In genomic region chr22:43923631-43924548, GRCh38 we compare ENCODE assay signal across 8 cellular contexts. TPM values are rescaled to one million over a fixed set of nuclear protein-coding genes. Genes with fewer than 3 reads are reported as not detected.
DNase-seq lines count a peak whose midpoint lies in the region; ATAC-seq and TF ChIP-seq lines count a peak whose summit lies in the region.

A gene with protein sequence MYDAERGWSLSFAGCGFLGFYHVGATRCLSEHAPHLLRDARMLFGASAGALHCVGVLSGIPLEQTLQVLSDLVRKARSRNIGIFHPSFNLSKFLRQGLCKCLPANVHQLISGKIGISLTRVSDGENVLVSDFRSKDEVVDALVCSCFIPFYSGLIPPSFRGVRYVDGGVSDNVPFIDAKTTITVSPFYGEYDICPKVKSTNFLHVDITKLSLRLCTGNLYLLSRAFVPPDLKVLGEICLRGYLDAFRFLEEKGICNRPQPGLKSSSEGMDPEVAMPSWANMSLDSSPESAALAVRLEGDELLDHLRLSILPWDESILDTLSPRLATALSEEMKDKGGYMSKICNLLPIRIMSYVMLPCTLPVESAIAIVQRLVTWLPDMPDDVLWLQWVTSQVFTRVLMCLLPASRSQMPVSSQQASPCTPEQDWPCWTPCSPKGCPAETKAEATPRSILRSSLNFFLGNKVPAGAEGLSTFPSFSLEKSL (plus strand): TSS chr22:43923805. CDS start chr22:43923912, 107 bp downstream.

- H3K27ac Mint-ChIP-seq in natural killer cell, result peak within 1 kb of the TSS in 1 of 2 donors; percentile 63

- H3K27ac ChIP-seq in RWPE1, result peak within 1 kb of the TSS; percentile 86

- intact Hi-C loops in natural killer cell (cut with micrococcal nuclease), result no loop called here

- no peaks in the 10 kb centered on the region for H3K9me3 Mint-ChIP-seq in natural killer cell

- H3K36me3 Mint-ChIP-seq in natural killer cell, result no peaks in the 10 kb centered on the region

- peak within 1 kb of the TSS; percentile 74 for H3K4me3 ChIP-seq in fibroblast of pulmonary artery (replicated peaks; ENCODE audit: low read depth, low read length)

- peaks cover 5 to 14% of the 10 kb centered on the region in 2 donors for H3K4me1 Mint-ChIP-seq in natural killer cell

- H3K4me3 Mint-ChIP-seq in natural killer cell, result peak within 1 kb of the TSS; percentile 88

- POLR2A ChIA-PET in RWPE1 (lab: Yijun Ruan, JAX; ENCODE audit: low non-redundant PET), result no interaction called here

- CTCF ChIA-PET in RWPE1 (lab: Yijun Ruan, JAX), result interaction anchor here (0.6 kb wide), 1 partner anchor 774 kb away, joined by 3 read pairs; no protein-coding TSS in a partner anchor

- no peak for TF ChIP-seq EP300 in Ishikawa (IDR thresholded peaks at IDR 0.05; ENCODE audit: borderline replicate concordance)

- ATAC-seq in natural killer cell (peak; percentile 92 to 96 (median 96)), HG03039 (IDR thresholded peaks at IDR 0.05; ENCODE audit: unreplicated experiment) (no peak)

- DNase-seq in COLO829 (ENCODE audit: low spot score) (peak; percentile 93), RWPE1 (ENCODE audit: low spot score) (peak; percentile 85), fibroblast of pulmonary artery (ENCODE audit: low read depth) (peak; percentile 84), natural killer cell (peak; percentile 78)
- DNase-seq in activated T-helper 9 cell treated with anti-CD3 and anti-CD28 coated beads, Interleukin-2, amount 50 U/mL, for 16 hours (ENCODE audit: low read depth), result peak; percentile 67
- DNase-seq in stimulated activated CD8-positive, alpha-beta memory T cell treated with anti-CD3 and anti-CD28 coated beads, Interleukin-7, amount 100 ng/mL, for 4 hours (ENCODE audit: low read depth in 2 of 2), result peak; percentile 60 to 74

- TF ChIP-seq RAD21 in Ishikawa (IDR thresholded peaks at IDR 0.05; ENCODE audit: low read depth), result no peak

- TF ChIP-seq CTCF in RWPE1 (conservative IDR thresholded peaks at IDR 0.05; ENCODE audit: low read depth) (no peak), fibroblast of pulmonary artery (IDR thresholded peaks at IDR 0.05; ENCODE audit: low read length, missing control alignments) (no peak), natural killer cell (IDR thresholded peaks at IDR 0.05) (no peak)

- peaks cover 14 to 19% of the 10 kb centered on the region in 2 donors for H3K27me3 Mint-ChIP-seq in natural killer cell (ENCODE audit: low read depth in 2 of 2)

TF ChIP-seq in Ishikawa, 13 proteins besides CTCF, POLR2A, EP300 and RAD21:
- TF ChIP-seq CEBPB (IDR thresholded peaks at IDR 0.05), result no peak
- no peak for TF ChIP-seq EGR1 (IDR thresholded peaks at IDR 0.05)
- TF ChIP-seq TAF1 (IDR thresholded peaks at IDR 0.05; ENCODE audit: low read depth), result peak; percentile 54; the same call in 1 of the 2 replicates
- TF ChIP-seq ZBTB7A (IDR thresholded peaks at IDR 0.05; ENCODE audit: low read depth), result peak; percentile 84; the same call in 1 of the 2 replicates
- TF ChIP-seq, protein P1, sequence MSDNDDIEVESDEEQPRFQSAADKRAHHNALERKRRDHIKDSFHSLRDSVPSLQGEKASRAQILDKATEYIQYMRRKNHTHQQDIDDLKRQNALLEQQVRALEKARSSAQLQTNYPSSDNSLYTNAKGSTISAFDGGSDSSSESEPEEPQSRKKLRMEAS (IDR thresholded peaks at IDR 0.05), result peak; percentile 92
TF ChIP-seq in Ishikawa: peak in this region for 3.

RNA-seq across cellular contexts. Expression of the gene that starts here (rescaled TPM):
- total RNA-seq in natural killer cell, result under 1 TPM in 2 of 3 donors, not detected in 1; 0.53 to 0.54 TPM

Comparison
In these comparisons a context has a peak if more than half of its experiments do, and no peak if none do; other contexts are left out.
1. Peak in DNase-seq and ATAC-seq in natural killer cell; RNA of the gene not detected or under 1 TPM.